1 cellular context compared by ENCODE assay signal in the genomic region with DNA sequence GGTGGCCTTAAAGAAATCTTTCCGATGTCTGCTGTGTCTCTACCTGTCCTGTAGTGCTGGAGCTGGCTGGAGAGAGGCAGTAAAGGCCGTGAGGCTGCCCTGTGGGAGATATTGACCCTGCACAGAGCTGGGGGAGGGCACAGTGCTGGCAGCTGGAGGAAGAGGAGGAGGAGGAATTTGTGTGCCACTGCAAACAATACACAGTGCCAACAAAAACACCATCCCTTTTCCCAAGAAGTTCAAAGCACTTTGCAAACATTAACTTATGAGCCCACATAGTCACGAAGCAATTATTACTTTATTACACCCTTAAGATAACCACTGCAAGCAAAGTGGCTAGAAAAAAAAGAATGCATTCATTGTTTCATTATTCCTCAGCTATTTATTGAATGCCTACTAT.
TF ChIP-seq lines count a peak whose summit lies in the region.

No MANE protein-coding gene starts in this region.

TF ChIP-seq in WTC11, 78 proteins besides CTCF, POLR2A, EP300 and RAD21 (continued from another document):
- TF ChIP-seq, protein P1, sequence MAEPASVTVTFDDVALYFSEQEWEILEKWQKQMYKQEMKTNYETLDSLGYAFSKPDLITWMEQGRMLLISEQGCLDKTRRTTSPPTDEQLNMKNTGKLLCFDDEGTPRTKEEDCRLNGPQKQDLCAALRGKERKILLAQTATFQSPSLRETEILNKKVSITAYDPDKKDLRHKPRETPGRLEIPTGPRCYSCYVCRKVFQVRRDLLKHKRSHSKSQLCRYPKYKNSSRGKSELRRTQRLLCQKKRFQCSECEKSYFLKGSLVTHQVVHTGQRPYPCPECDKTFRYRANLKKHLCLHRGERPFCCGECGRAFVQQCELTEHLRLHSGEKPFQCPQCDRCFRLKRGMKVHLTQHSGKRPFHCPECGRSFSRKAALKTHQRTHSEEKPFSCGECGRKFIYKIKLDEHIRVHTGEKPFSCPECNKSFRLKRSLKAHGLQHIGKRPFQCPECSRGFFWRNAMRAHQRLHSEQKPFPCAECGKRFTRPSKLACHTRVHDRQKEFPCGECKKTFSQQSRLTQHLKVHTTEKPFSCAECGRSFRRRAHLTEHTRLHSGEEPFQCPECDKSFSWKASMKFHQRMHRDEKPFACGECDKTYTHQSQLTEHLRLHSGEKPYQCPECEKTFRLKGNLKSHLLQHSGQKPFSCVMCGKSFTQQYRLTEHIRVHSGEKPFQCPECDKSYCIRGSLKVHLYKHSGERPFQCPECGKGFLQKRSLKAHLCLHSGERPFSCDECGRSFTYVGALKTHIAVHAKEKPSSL (CRISPR knock-in tag; conservative IDR thresholded peaks at IDR 0.05), result no peak
- TF ChIP-seq ZNF219 (CRISPR knock-in tag; IDR thresholded peaks at IDR 0.05; ENCODE audit: borderline replicate concordance) (no peak), ZNF263 (CRISPR knock-in tag; IDR thresholded peaks at IDR 0.05; ENCODE audit: low read depth) (no peak)
- TF ChIP-seq, protein P2, sequence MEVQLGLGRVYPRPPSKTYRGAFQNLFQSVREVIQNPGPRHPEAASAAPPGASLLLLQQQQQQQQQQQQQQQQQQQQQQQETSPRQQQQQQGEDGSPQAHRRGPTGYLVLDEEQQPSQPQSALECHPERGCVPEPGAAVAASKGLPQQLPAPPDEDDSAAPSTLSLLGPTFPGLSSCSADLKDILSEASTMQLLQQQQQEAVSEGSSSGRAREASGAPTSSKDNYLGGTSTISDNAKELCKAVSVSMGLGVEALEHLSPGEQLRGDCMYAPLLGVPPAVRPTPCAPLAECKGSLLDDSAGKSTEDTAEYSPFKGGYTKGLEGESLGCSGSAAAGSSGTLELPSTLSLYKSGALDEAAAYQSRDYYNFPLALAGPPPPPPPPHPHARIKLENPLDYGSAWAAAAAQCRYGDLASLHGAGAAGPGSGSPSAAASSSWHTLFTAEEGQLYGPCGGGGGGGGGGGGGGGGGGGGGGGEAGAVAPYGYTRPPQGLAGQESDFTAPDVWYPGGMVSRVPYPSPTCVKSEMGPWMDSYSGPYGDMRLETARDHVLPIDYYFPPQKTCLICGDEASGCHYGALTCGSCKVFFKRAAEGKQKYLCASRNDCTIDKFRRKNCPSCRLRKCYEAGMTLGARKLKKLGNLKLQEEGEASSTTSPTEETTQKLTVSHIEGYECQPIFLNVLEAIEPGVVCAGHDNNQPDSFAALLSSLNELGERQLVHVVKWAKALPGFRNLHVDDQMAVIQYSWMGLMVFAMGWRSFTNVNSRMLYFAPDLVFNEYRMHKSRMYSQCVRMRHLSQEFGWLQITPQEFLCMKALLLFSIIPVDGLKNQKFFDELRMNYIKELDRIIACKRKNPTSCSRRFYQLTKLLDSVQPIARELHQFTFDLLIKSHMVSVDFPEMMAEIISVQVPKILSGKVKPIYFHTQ (CRISPR knock-in tag; IDR thresholded peaks at IDR 0.05), result no peak
